ENCODE assay signal across 8 cellular contexts in the genomic region with DNA sequence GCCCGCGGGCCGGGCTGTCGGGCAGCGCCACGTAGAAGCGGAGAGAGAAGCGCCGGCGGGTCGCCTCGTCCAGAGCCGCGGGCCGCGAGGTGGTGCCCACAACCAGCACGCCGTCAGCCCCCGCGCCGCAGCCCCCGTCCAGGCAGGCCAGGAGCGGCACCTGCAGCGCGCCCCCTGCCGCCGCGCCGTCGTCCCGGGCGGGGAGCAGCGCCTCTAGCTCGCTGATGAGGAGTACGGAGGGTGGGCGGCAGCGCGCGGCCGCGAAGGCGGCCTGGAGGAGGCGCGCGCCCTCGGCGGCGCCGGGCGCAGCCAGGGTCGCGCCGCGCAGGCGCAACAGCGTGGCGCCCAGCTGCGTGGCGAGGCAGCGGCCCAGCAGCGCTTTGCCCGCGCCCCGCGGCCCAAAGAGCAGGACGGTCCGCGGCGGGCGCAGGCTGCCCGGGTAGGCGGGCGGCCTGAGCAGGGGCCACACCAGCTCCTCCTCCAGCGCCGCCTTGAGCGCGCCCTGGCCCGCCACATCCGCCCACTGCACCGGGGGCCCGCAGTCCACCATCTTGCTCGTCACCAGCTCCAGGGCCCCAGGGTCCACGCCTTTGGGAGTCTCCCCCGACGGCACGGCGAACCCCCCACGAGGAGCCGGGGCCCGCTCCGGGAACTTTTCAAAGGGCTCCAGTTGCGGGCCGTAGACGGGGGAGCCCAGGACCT. TPM values are rescaled to one million over a fixed set of nuclear protein-coding genes. Genes with fewer than 3 reads are reported as not detected.
A peak's percentile ranks its signal among the peaks of the same experiment; 100 is the strongest.
DNase-seq lines count a peak whose midpoint lies in the region; ATAC-seq and TF ChIP-seq lines count a peak whose summit lies in the region.

No MANE protein-coding gene starts in this region.

- no CpG with 5 or more reads among the region's 94 CpGs for WGBS in mesendoderm (ENCODE audit: extremely low coverage, insufficient coverage, low lambda C conversion rate)

- no peaks in the 10 kb centered on the region for H3K79me2 ChIP-seq in mesendoderm (ENCODE audit: control insufficient read depth, insufficient read depth, low read length)

- peak overlapping the region; percentile 93 for H3K18ac ChIP-seq in mesendoderm (ENCODE audit: low read length)

- H2BK5ac ChIP-seq in mesendoderm (ENCODE audit: low read length) = no peak overlapping the region

- DNase-seq in GM06990 (ENCODE audit: extremely low read depth, insufficient read length) (peak; percentile 55), NCI-H2081 treated with DMSO at 0.1 percent for 48 hours (lab: John Stamatoyannopoulos, UW) (peak; percentile 14), cerebellar cortex (ENCODE audit: low spot score) (peak; percentile 23), mesendoderm (peak; percentile 85), glomerular visceral epithelial cell (ENCODE audit: extremely low spot score) (no peak)
- peak; percentile 45 for DNase-seq in activated CD4-positive, CD25-positive, alpha-beta regulatory T cell treated with anti-CD3 and anti-CD28 coated beads, Interleukin-2, amount 50 U/mL, for 16 hours (ENCODE audit: low read depth, low spot score)
- peak; percentile 64 to 69 for DNase-seq in stimulated activated CD8-positive, alpha-beta memory T cell treated with anti-CD3 and anti-CD28 coated beads, Interleukin-2, amount 100 ng/mL, for 1 hour (ENCODE audit: low read depth in 2 of 2)

- no peak overlapping the region for H4K5ac ChIP-seq in mesendoderm (ENCODE audit: low read length)

- H3K9ac ChIP-seq in mesendoderm (ENCODE audit: low read length) = peak overlapping the region; percentile 81

- peak overlapping the region; percentile 88 for H4K8ac ChIP-seq in mesendoderm (ENCODE audit: low read depth, low read length)

- H2BK120ac ChIP-seq in mesendoderm (ENCODE audit: low read depth, low read length) = peak overlapping the region; percentile 10

- H3K36me3 ChIP-seq in GM06990 (ENCODE audit: control insufficient read depth, insufficient read depth, low read length) (no peaks in the 10 kb centered on the region), mesendoderm (ENCODE audit: control insufficient read depth, insufficient read depth, low read length) (no peaks in the 10 kb centered on the region)

- peak overlapping the region; percentile 81 for H3K4me2 ChIP-seq in mesendoderm (ENCODE audit: low read length)

- no peak overlapping the region for H3K23ac ChIP-seq in mesendoderm (ENCODE audit: low read length)

- H3K4me3 ChIP-seq in GM06990 (replicated peaks; ENCODE audit: low read depth, low read length) (no peak overlapping the region), mesendoderm (ENCODE audit: low read length) (peak overlapping the region; percentile 40)

- peak overlapping the region; percentile 77 for H3K4ac ChIP-seq in mesendoderm (ENCODE audit: low read depth, low read length)

- H2BK15ac ChIP-seq in mesendoderm (replicated peaks; ENCODE audit: low read depth) = no peak overlapping the region

- no peaks in the 10 kb centered on the region; the same call in 1 of the 2 replicates for H3K27me3 ChIP-seq in GM06990 (replicated peaks; ENCODE audit: control insufficient read depth, insufficient read depth, low read length)
- no peaks in the 10 kb centered on the region for H3K27me3 ChIP-seq in mesendoderm (ENCODE audit: insufficient read depth, low read length, poor library complexity)

- peak overlapping the region; percentile 89 for H3K56ac ChIP-seq in mesendoderm (ENCODE audit: low read length)

- H3K4me1 ChIP-seq in mesendoderm (ENCODE audit: control insufficient read depth, low read depth, low read length) = no peaks in the 10 kb centered on the region

- H2AK5ac ChIP-seq in mesendoderm (ENCODE audit: low read length) = no peak overlapping the region

- H3K27ac ChIP-seq in mesendoderm (ENCODE audit: low read depth, low read length) = peak overlapping the region; percentile 29

- no peak for ATAC-seq in GM18498 (IDR thresholded peaks at IDR 0.05; ENCODE audit: unreplicated experiment)

- TF ChIP-seq CTCF in GM06990 (IDR thresholded peaks at IDR 0.05; ENCODE audit: insufficient read depth, low read length, poor library complexity, severe bottlenecking) = no peak

- H3K79me1 ChIP-seq in mesendoderm (ENCODE audit: low read length) = no peaks in the 10 kb centered on the region

RNA-seq across cellular contexts. Expression of a gene that starts 27.6 kb away (rescaled TPM):
- 0.77 TPM for polyA plus RNA-seq in mesendoderm (2013, experiment 1 of 2)
- polyA plus RNA-seq in mesendoderm (2013, experiment 2 of 2) = 0.69 TPM
